In genomic region chr2:241014764-241015163, GRCh38 we compare ENCODE assay signal across 15 cellular contexts.
"Had no signal": no experiment of that assay in that cellular context is flagged by ENCODE, and none has a peak within 500 bp of the region (broad histone marks: within the 10 kb centered on the region; RNA-seq: fewer than 3 reads in every experiment).

No MANE protein-coding gene starts in this region.

- H3K27ac Mint-ChIP-seq: activated CD8-positive, alpha-beta T cell treated with anti-CD3 and anti-CD28 coated beads for 36 hours; activated naive CD8-positive, alpha-beta T cell treated with anti-CD3 and anti-CD28 coated beads, Interleukin-2, amount 50 U/mL, for 24 hours; activated T-helper 1 cell treated with anti-CD3 and anti-CD28 coated beads, Interleukin-12 subunit alpha, Interleukin-12 subunit beta, Interleukin-2, Interleukin-4 antibody, amounts not matched to agents 30 ng/mL and 10 ng/mL and 1 ng/mL, durations not matched to agents 14 hours and 24 hours and 36 hours; dendritic cell treated with granulocyte-macrophage colony-stimulating factor and Interleukin-4, amounts not matched to agents 40 ng/mL and 50 ng/mL, for 4 days; effector memory CD8-positive, alpha-beta T cell had no signal

- H3K27me3 Mint-ChIP-seq: activated CD8-positive, alpha-beta T cell treated with anti-CD3 and anti-CD28 coated beads for 36 hours; activated naive CD8-positive, alpha-beta T cell treated with anti-CD3 and anti-CD28 coated beads, Interleukin-2, amount 50 U/mL, for 24 hours had no signal

- H3K27ac ChIP-seq: SJCRH30, skin epidermis, suprapubic skin, upper lobe of left lung had no signal

- H3K9me3 ChIP-seq: SJCRH30, suprapubic skin, upper lobe of left lung had no signal

- H3K4me3 Mint-ChIP-seq: activated CD8-positive, alpha-beta T cell treated with anti-CD3 and anti-CD28 coated beads for 36 hours; activated naive CD8-positive, alpha-beta T cell treated with anti-CD3 and anti-CD28 coated beads, Interleukin-2, amount 50 U/mL, for 24 hours; activated T-helper 1 cell treated with anti-CD3 and anti-CD28 coated beads, Interleukin-12 subunit alpha, Interleukin-12 subunit beta, Interleukin-2, Interleukin-4 antibody, amounts not matched to agents 30 ng/mL and 10 ng/mL and 1 ng/mL, durations not matched to agents 14 hours and 24 hours and 36 hours; dendritic cell treated with granulocyte-macrophage colony-stimulating factor and Interleukin-4, amounts not matched to agents 40 ng/mL and 50 ng/mL, for 4 days had no signal

- FAIRE-seq: frontal cortex had no signal

- ATAC-seq: activated CD8-positive, alpha-beta T cell treated with anti-CD3 and anti-CD28 coated beads for 36 hours; activated naive CD8-positive, alpha-beta T cell treated with anti-CD3 and anti-CD28 coated beads, Interleukin-2, amount 50 U/mL, for 24 hours; effector memory CD8-positive, alpha-beta T cell; stimulated activated naive CD8-positive, alpha-beta T cell treated with anti-CD3 and anti-CD28 coated beads, Interleukin-15, Interleukin-2, amounts not matched to agents 100 U/mL and 50 U/mL, for 24 hours had no signal

- DNase-seq: activated CD4-positive, CD25-positive, alpha-beta regulatory T cell; activated CD8-positive, alpha-beta T cell treated with anti-CD3 and anti-CD28 coated beads for 36 hours; activated naive CD8-positive, alpha-beta T cell treated with anti-CD3 and anti-CD28 coated beads, Interleukin-2, amount 50 U/mL, for 24 hours; aorta; effector memory CD8-positive, alpha-beta T cell; retina; SJCRH30; stimulated activated CD4-positive, alpha-beta T cell treated with anti-CD3 and anti-CD28 coated beads, Interleukin-4, amount 100 ng/mL, for 4 hours; stimulated activated naive CD8-positive, alpha-beta T cell treated with anti-CD3 and anti-CD28 coated beads, Interleukin-15, Interleukin-2, amounts not matched to agents 100 U/mL and 50 U/mL, for 24 hours had no signal

- H3K4me3 ChIP-seq: SJCRH30, skin epidermis, suprapubic skin, upper lobe of left lung had no signal

- H3K27me3 ChIP-seq: SJCRH30, upper lobe of left lung had no signal

- H3K9me3 Mint-ChIP-seq: activated CD8-positive, alpha-beta T cell treated with anti-CD3 and anti-CD28 coated beads for 36 hours; activated naive CD8-positive, alpha-beta T cell treated with anti-CD3 and anti-CD28 coated beads, Interleukin-2, amount 50 U/mL, for 24 hours; activated T-helper 1 cell treated with anti-CD3 and anti-CD28 coated beads, Interleukin-12 subunit alpha, Interleukin-12 subunit beta, Interleukin-2, Interleukin-4 antibody, amounts not matched to agents 30 ng/mL and 10 ng/mL and 1 ng/mL, durations not matched to agents 14 hours and 24 hours and 36 hours; dendritic cell treated with granulocyte-macrophage colony-stimulating factor and Interleukin-4, amounts not matched to agents 40 ng/mL and 50 ng/mL, for 4 days; effector memory CD8-positive, alpha-beta T cell had no signal
